Comparison of ENCODE assay signal across 23 cellular contexts in genomic region chr16:12211870-12212690, GRCh38.
DNase-seq lines count a peak whose midpoint lies in the region; ATAC-seq and TF ChIP-seq lines count a peak whose summit lies in the region.
"Had no signal": no experiment of that assay in that cellular context is flagged by ENCODE, and none has a peak within 500 bp of the region (broad histone marks: within the 10 kb centered on the region; RNA-seq: fewer than 3 reads in every experiment).

No MANE protein-coding gene starts in this region.

- peak overlapping the region; percentile 62 for H3K4me3 Mint-ChIP-seq in Calu3 (ENCODE audit: low read depth, unreplicated experiment)
- H3K4me3 Mint-ChIP-seq in WTC11: no peak overlapping the region
- H3K4me3 Mint-ChIP-seq: B cell, H9, HFFc6 had no signal

- POLR2A ChIA-PET in WTC11 (lab: Charles Lee): interaction anchor here (0.6 kb wide), 1 partner anchor 31 kb away, joined by 9 read pairs; no protein-coding TSS in a partner anchor

- no TSS peak for BruUV-seq in Calu3 (replicated peaks; lab: Mats Ljungman, UMichigan)

- CTCF ChIA-PET in Calu3 (lab: Charles Lee): interaction anchor here (0.5 to 1.9 kb wide), 2 partner anchors 16 to 1019 kb away, joined by 4 read pairs; no protein-coding TSS in a partner anchor
- CTCF ChIA-PET in WTC11 (lab: Charles Lee): interaction anchor here (1.4 kb wide), 1 partner anchor 16 kb away, joined by 3 read pairs; no protein-coding TSS in a partner anchor

- no peak for TF ChIP-seq CTCF in Calu3 (IDR thresholded peaks at IDR 0.05; ENCODE audit: unreplicated experiment)
- TF ChIP-seq CTCF in WTC11 (IDR thresholded peaks at IDR 0.05): no peak

- H3K36me3 Mint-ChIP-seq in Calu3 (ENCODE audit: insufficient read depth, unreplicated experiment) (peaks cover 12% of the 10 kb centered on the region), WTC11 (no peaks in the 10 kb centered on the region)

- intact Hi-C loops in Calu3 (cut with micrococcal nuclease; ENCODE audit: unreplicated experiment): no loop called here

- H3K27ac Mint-ChIP-seq in Calu3 (ENCODE audit: unreplicated experiment) (peak overlapping the region; percentile 88), WTC11 (no peak overlapping the region)
- H3K27ac Mint-ChIP-seq: B cell, H9, HFFc6 had no signal

- H3K9me3 Mint-ChIP-seq in Calu3 (ENCODE audit: low read depth, unreplicated experiment) (no peaks in the 10 kb centered on the region), WTC11 (peaks cover 6% of the 10 kb centered on the region)
- H3K9me3 Mint-ChIP-seq: H9, HFFc6 had no signal

- TF ChIP-seq POLR2A in erythroblast (IDR thresholded peaks at IDR 0.05; ENCODE audit: low read length): no peak

- H3K27me3 Mint-ChIP-seq in Calu3 (ENCODE audit: unreplicated experiment): no peaks in the 10 kb centered on the region
- H3K27me3 Mint-ChIP-seq in WTC11 (ENCODE audit: low read depth): no peaks in the 10 kb centered on the region
- H3K27me3 Mint-ChIP-seq: B cell, IgD-negative memory B cell had no signal

- peaks cover 27% of the 10 kb centered on the region for H3K4me1 Mint-ChIP-seq in Calu3 (ENCODE audit: low read depth, unreplicated experiment)
- H3K4me1 Mint-ChIP-seq in WTC11: peaks cover 34% of the 10 kb centered on the region

- no peak for ATAC-seq in WTC11

- DNase-seq in Calu3 (peak; percentile 73), WTC11 (ENCODE audit: low spot score) (no peak), kidney tubule cell (ENCODE audit: low spot score) (peak; percentile 61), mucosa of gallbladder (ENCODE audit: low spot score) (peak; percentile 48), erythroblast (lab: John Stamatoyannopoulos, UW) (no peak), D341Med (ENCODE audit: low spot score) (no peak), dedifferentiated amniotic fluid mesenchymal stem cell (ENCODE audit: extremely low spot score) (no peak), occipital lobe (lab: John Stamatoyannopoulos, UW) (no peak)
- DNase-seq: DMS 273 treated with DMSO at 0.1 percent for 48 hours, DMS79 treated with DMSO at 0.1 percent for 48 hours, GM23248, H9, HFFc6, Karpas-422, MV-4-11, NCI-H1105 treated with DMSO at 0.1 percent for 48 hours, NCI-H2029 treated with DMSO at 0.1 percent for 48 hours, NCI-H2171, NCI-H524 treated with DMSO at 0.1 percent for 48 hours, RPMI8226, SHP77 had no signal

TF ChIP-seq in WTC11, 78 proteins besides CTCF, POLR2A, EP300 and RAD21:
- TF ChIP-seq GABPB1 (CRISPR knock-in tag; IDR thresholded peaks at IDR 0.05): peak; percentile 69; the same call in 1 of the 2 replicates
- no peak for TF ChIP-seq ZNF671 (CRISPR knock-in tag; IDR thresholded peaks at IDR 0.05)

Comparison
In these comparisons a context has a peak if more than half of its experiments do, and no peak if none do; other contexts are left out.
1. DNase-seq: peak in Calu3 (single experiment), kidney tubule cell (single experiment) and mucosa of gallbladder (single experiment); none in WTC11 (single experiment), erythroblast (0 of 2), D341Med (single experiment), dedifferentiated amniotic fluid mesenchymal stem cell (single experiment) and occipital lobe (single experiment).